14 cellular contexts compared by ENCODE assay signal in genomic region chr21:42734323-42734971, GRCh38.
DNase-seq lines count a peak whose midpoint lies in the region; ATAC-seq, FAIRE-seq and TF ChIP-seq lines count a peak whose summit lies in the region.
"Had no signal": no experiment of that assay in that cellular context is flagged by ENCODE, and none has a peak within 500 bp of the region (broad histone marks: within the 10 kb centered on the region; RNA-seq: fewer than 3 reads in every experiment).

No MANE protein-coding gene starts in this region.

- peak in 1 of 2 experiments; percentile 94; a peak in 2 of 4 replicates for TF ChIP-seq EP300 in HepG2 (IDR thresholded peaks at IDR 0.05; ENCODE audit: low read depth in 2 of 2, low read length in 2 of 2)
- TF ChIP-seq EP300 in HepG2 (CRISPR knock-in tag; IDR thresholded peaks at IDR 0.05; ENCODE audit: borderline replicate concordance): peak; percentile 49; the same call in 1 of the 2 replicates

- TF ChIP-seq RAD21 in HepG2 (CRISPR knock-in tag; IDR thresholded peaks at IDR 0.05): no peak

- TF ChIP-seq POLR2A in HepG2 (IDR thresholded peaks at IDR 0.05; ENCODE audit: insufficient read depth in 1 of 2, low read depth in 2 of 2, low read length in 2 of 2): no peak

- H3K9me3 ChIP-seq in HepG2 (ENCODE audit: low read length): peaks cover under 1% of the 10 kb centered on the region; the same call in 1 of the 2 replicates
- H3K9me3 ChIP-seq: esophagus squamous epithelium, psoas muscle, uterus had no signal

- DNase-seq in activated naive CD8-positive, alpha-beta T cell treated with anti-CD3 and anti-CD28 coated beads, Interleukin-2, amount 10 ng/mL, durations not matched to agents 7 days and 5 days: no peak
- no peak for DNase-seq in activated naive CD8-positive, alpha-beta T cell treated with anti-CD3 and anti-CD28 coated beads for 36 hours
- peak; percentile 85 for DNase-seq in SW480 (ENCODE audit: low spot score)
- peak; percentile 99 for DNase-seq in HepG2 (ENCODE audit: low spot score)
- no peak for DNase-seq in NCI-H1930 (lab: John Stamatoyannopoulos, UW)
- no peak for DNase-seq in GM19238 (ENCODE audit: insufficient read length, low spot score)
- DNase-seq in HUDEP-2 (lab: John Stamatoyannopoulos, UW; ENCODE audit: unreplicated experiment in 76 of 76): no peak
- DNase-seq: amygdala, esophagus squamous epithelium, psoas muscle, uterus had no signal

- no peak overlapping the region for H2AFZ ChIP-seq in HepG2 (ENCODE audit: low read length)

- H3K27me3 ChIP-seq in HepG2 (ENCODE audit: control insufficient read depth in 1 of 2, insufficient read depth in 2 of 2, low read length in 2 of 2): no peaks in the 10 kb centered on the region
- H3K27me3 ChIP-seq: esophagus squamous epithelium, uterus had no signal

- no TSS peak for BruUV-seq in HepG2 (replicated peaks; lab: Mats Ljungman, UMichigan)

- POLR2A ChIA-PET in activated naive CD8-positive, alpha-beta T cell treated with anti-CD3 and anti-CD28 coated beads, Interleukin-2, amount 10 ng/mL, durations not matched to agents 7 days and 5 days (lab: Charles Lee): interaction anchor here (1.1 to 2.1 kb wide), 4 partner anchors 9 to 49 kb away, joined by 3 to 14 read pairs (median 4); no protein-coding TSS in a partner anchor
- POLR2A ChIA-PET in HepG2 (lab: Yijun Ruan, JAX): interaction anchor here (1.0 to 1.9 kb wide), 8 partner anchors 12 to 81 kb away, joined by 3 to 11 read pairs (median 6); partner anchors contain the start of gene PDE9A

- H3K79me2 ChIP-seq in HepG2 (ENCODE audit: insufficient read depth, low read length): no peaks in the 10 kb centered on the region

- peak overlapping the region; percentile 52 for H3K9ac ChIP-seq in HepG2 (ENCODE audit: insufficient read depth, low read depth, low read length)

- no peaks in the 10 kb centered on the region; a peak in 1 of 5 replicates for H3K36me3 ChIP-seq in HepG2 (replicated peaks in 1 of 2; ENCODE audit: control insufficient read depth in 1 of 2, insufficient read depth in 2 of 2, low read length in 2 of 2)
- H3K36me3 ChIP-seq: uterus had no signal

- H3K9me3 Mint-ChIP-seq in activated naive CD8-positive, alpha-beta T cell treated with anti-CD3 and anti-CD28 coated beads, Interleukin-2, amount 10 ng/mL, durations not matched to agents 7 days and 5 days: peaks cover 4% of the 10 kb centered on the region
- peaks cover 2% of the 10 kb centered on the region for H3K9me3 Mint-ChIP-seq in activated naive CD8-positive, alpha-beta T cell treated with anti-CD3 and anti-CD28 coated beads for 36 hours

- no peaks in the 10 kb centered on the region for H3K27me3 Mint-ChIP-seq in activated naive CD8-positive, alpha-beta T cell treated with anti-CD3 and anti-CD28 coated beads, Interleukin-2, amount 10 ng/mL, durations not matched to agents 7 days and 5 days
- H3K27me3 Mint-ChIP-seq in activated naive CD8-positive, alpha-beta T cell treated with anti-CD3 and anti-CD28 coated beads for 36 hours: no peaks in the 10 kb centered on the region

- H3K4me1 Mint-ChIP-seq in activated naive CD8-positive, alpha-beta T cell treated with anti-CD3 and anti-CD28 coated beads, Interleukin-2, amount 10 ng/mL, durations not matched to agents 7 days and 5 days: peaks cover 51% of the 10 kb centered on the region
- peaks cover 37% of the 10 kb centered on the region for H3K4me1 Mint-ChIP-seq in activated naive CD8-positive, alpha-beta T cell treated with anti-CD3 and anti-CD28 coated beads for 36 hours

- WGBS in HepG2 (ENCODE audit: low lambda C conversion rate): 6% methylated on average over 6 of the region's 7 CpGs

- peak; percentile 40 for ATAC-seq in activated naive CD8-positive, alpha-beta T cell treated with anti-CD3 and anti-CD28 coated beads, Interleukin-2, amount 10 ng/mL, durations not matched to agents 7 days and 5 days (ENCODE audit: low read depth)
- ATAC-seq in HepG2 (peak; percentile 61), HG03354 (IDR thresholded peaks at IDR 0.05; ENCODE audit: poor library complexity, severe bottlenecking, unreplicated experiment) (no peak)
- ATAC-seq: psoas muscle had no signal

- in situ Hi-C loops in HepG2 (cut with HindIII; ENCODE audit: extremely low pct_ligation_motif_present, low pct_unique_long_range_greater_than_20kb): no loop called here

- H3K4me1 ChIP-seq in HepG2 (ENCODE audit: insufficient read depth, low read length): peaks cover 89% of the 10 kb centered on the region

- H3K4me3 Mint-ChIP-seq in activated naive CD8-positive, alpha-beta T cell treated with anti-CD3 and anti-CD28 coated beads, Interleukin-2, amount 10 ng/mL, durations not matched to agents 7 days and 5 days: peak overlapping the region; percentile 69
- H3K4me3 Mint-ChIP-seq in activated naive CD8-positive, alpha-beta T cell treated with anti-CD3 and anti-CD28 coated beads for 36 hours: no peak overlapping the region

- TF ChIP-seq CTCF in HepG2 (CRISPR knock-in tag; IDR thresholded peaks at IDR 0.05): no peak

- H4K20me1 ChIP-seq in HepG2 (ENCODE audit: insufficient read depth, low read length): no peaks in the 10 kb centered on the region

- peak overlapping the region; percentile 86 for H3K27ac Mint-ChIP-seq in activated naive CD8-positive, alpha-beta T cell treated with anti-CD3 and anti-CD28 coated beads, Interleukin-2, amount 10 ng/mL, durations not matched to agents 7 days and 5 days
- H3K27ac Mint-ChIP-seq in activated naive CD8-positive, alpha-beta T cell treated with anti-CD3 and anti-CD28 coated beads for 36 hours: no peak overlapping the region

- H3K36me3 Mint-ChIP-seq in activated naive CD8-positive, alpha-beta T cell treated with anti-CD3 and anti-CD28 coated beads, Interleukin-2, amount 10 ng/mL, durations not matched to agents 7 days and 5 days: peaks cover 14% of the 10 kb centered on the region
- H3K36me3 Mint-ChIP-seq in activated naive CD8-positive, alpha-beta T cell treated with anti-CD3 and anti-CD28 coated beads for 36 hours: no peaks in the 10 kb centered on the region

- FAIRE-seq in HepG2 (lab: Jason Lieb, UNC): peak; percentile 87
- FAIRE-seq: H1 had no signal

- peak overlapping the region in 1 of 3 experiments; percentile 26; a peak in 2 of 6 replicates for H3K4me3 ChIP-seq in HepG2 (replicated peaks in 1 of 3; ENCODE audit: insufficient read depth in 1 of 3, low read depth in 2 of 3, low read length in 3 of 3)
- H3K4me3 ChIP-seq: coronary artery, esophagus squamous epithelium, psoas muscle, uterus had no signal

- peak overlapping the region; percentile 57 for H3K4me2 ChIP-seq in HepG2 (ENCODE audit: low read depth, low read length)

- CTCF ChIA-PET in HepG2 (lab: Yijun Ruan, JAX; ENCODE audit: low intra/inter-chr PET ratio, low total read pairs): no interaction called here

- intact Hi-C loops in HepG2 (cut with micrococcal nuclease; ENCODE audit: unreplicated experiment): loop anchor here (10.0 kb wide), 1 partner anchor 50 kb away; no protein-coding TSS in a partner anchor

- peak overlapping the region; percentile 84 for H3K27ac ChIP-seq in HepG2 (ENCODE audit: extremely low read length, insufficient read depth, low read length)
- H3K27ac ChIP-seq: coronary artery, esophagus squamous epithelium, psoas muscle, uterus had no signal

TF ChIP-seq in HepG2, 621 proteins besides CTCF, POLR2A, EP300 and RAD21 (continues in another document):
- TF ChIP-seq ZSCAN22 (CRISPR knock-in tag; IDR thresholded peaks at IDR 0.05): no peak
- TF ChIP-seq FOSL1 (CRISPR knock-in tag; IDR thresholded peaks at IDR 0.05; ENCODE audit: borderline replicate concordance): no peak
- TF ChIP-seq KDM5B (CRISPR knock-in tag; IDR thresholded peaks at IDR 0.05; ENCODE audit: borderline replicate concordance): no peak
- no peak for TF ChIP-seq ZFP36 (IDR thresholded peaks at IDR 0.05; ENCODE audit: borderline replicate concordance, low read depth, low read length, partially characterized antibody)
- peak; percentile 65 for TF ChIP-seq MIXL1 (CRISPR knock-in tag; IDR thresholded peaks at IDR 0.05)
- no peak for TF ChIP-seq ZNF557 (CRISPR knock-in tag; IDR thresholded peaks at IDR 0.05)
- TF ChIP-seq ZNF652 (CRISPR knock-in tag; IDR thresholded peaks at IDR 0.05; ENCODE audit: borderline replicate concordance, low read depth): no peak; the same call in 1 of the 2 replicates
- peak; percentile 98 for TF ChIP-seq ZNF3 (CRISPR knock-in tag; IDR thresholded peaks at IDR 0.05)
- TF ChIP-seq ZNF670 (CRISPR knock-in tag; IDR thresholded peaks at IDR 0.05; ENCODE audit: borderline replicate concordance): no peak
- no peak for TF ChIP-seq ZNF446 (CRISPR knock-in tag; IDR thresholded peaks at IDR 0.05)
- TF ChIP-seq, protein P1, sequence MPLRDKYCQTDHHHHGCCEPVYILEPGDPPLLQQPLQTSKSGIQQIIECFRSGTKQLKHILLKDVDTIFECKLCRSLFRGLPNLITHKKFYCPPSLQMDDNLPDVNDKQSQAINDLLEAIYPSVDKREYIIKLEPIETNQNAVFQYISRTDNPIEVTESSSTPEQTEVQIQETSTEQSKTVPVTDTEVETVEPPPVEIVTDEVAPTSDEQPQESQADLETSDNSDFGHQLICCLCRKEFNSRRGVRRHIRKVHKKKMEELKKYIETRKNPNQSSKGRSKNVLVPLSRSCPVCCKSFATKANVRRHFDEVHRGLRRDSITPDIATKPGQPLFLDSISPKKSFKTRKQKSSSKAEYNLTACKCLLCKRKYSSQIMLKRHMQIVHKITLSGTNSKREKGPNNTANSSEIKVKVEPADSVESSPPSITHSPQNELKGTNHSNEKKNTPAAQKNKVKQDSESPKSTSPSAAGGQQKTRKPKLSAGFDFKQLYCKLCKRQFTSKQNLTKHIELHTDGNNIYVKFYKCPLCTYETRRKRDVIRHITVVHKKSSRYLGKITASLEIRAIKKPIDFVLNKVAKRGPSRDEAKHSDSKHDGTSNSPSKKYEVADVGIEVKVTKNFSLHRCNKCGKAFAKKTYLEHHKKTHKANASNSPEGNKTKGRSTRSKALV (CRISPR knock-in tag; IDR thresholded peaks at IDR 0.05): no peak
- 0 out of 2 replicates have a peak, but pooled peaks have one; percentile 21 for TF ChIP-seq SP5 (CRISPR knock-in tag; IDR thresholded peaks at IDR 0.05; ENCODE audit: borderline replicate concordance, low read depth)
- TF ChIP-seq TSC22D2 (CRISPR knock-in tag; IDR thresholded peaks at IDR 0.05; ENCODE audit: borderline replicate concordance): no peak; the same call in 1 of the 2 replicates

Comparison
In these comparisons a context has a peak if more than half of its experiments do, and no peak if none do; other contexts are left out.
1. DNase-seq: peak in SW480 (single experiment) and HepG2 (single experiment); none in activated naive CD8-positive, alpha-beta T cell treated with anti-CD3 and anti-CD28 coated beads, Interleukin-2, amount 10 ng/mL, durations not matched to agents 7 days and 5 days (single experiment), activated naive CD8-positive, alpha-beta T cell treated with anti-CD3 and anti-CD28 coated beads for 36 hours (single experiment), NCI-H1930 (0 of 2), GM19238 (single experiment) and HUDEP-2 (0 of 76).